Comparison of ENCODE assay signal across 8 cellular contexts in the genomic region with DNA sequence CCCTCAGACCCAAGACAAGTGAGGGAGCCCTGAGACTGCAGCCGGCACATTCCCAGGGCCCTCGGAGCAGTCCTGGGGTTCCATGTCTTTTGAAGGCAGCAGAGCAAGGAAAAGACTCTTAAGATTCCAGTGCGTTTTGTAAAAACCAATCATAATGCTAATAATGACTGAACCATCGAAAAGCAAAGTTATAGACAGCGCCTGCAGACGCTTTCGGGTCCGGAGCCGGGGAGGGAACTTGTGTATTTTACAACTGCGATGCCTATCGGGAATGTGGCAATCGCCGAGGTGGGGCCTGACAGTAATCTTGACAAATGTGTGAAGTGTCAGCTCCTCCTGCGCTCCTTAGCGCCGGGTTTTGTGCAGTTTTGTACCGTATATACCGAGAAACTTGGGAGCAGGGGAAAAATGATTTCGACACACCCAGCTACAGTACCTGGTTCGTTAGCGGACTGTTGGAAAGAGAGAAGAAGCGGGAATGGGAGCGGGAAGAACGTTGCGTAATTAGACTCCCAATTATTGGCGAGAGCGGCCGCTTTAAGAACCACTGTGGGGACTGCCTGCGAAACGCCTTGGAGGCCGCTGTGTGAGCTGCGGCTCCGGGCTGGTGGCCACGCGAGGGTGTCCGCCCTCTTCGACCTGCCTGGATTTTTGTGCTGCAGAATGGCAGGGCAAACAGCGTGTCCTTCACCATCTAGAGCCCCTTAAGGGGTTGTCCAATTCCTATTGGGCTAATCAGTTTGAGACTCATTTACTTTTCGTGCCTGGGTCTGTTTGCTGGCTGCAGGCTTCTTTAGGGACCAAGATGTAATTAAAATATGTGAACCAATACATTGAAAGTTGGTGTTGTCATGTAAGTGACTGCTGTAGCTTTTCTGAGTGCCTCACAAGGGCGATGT. TPM values are rescaled to one million over a fixed set of nuclear protein-coding genes. Genes with fewer than 3 reads are reported as not detected.
DNase-seq lines count a peak whose midpoint lies in the region; ATAC-seq and TF ChIP-seq lines count a peak whose summit lies in the region.

No MANE protein-coding gene starts in this region.

- peaks cover 12 to 45% of the 10 kb centered on the region in 2 experiments; a peak in 3 of 4 replicates for H3K4me1 ChIP-seq in HCT116 (ENCODE audit: control insufficient read depth in 1 of 2, insufficient read depth in 2 of 2, low read length in 2 of 2)

- no peaks in the 10 kb centered on the region for H3K9me3 ChIP-seq in HCT116 (ENCODE audit: control insufficient read depth in 1 of 2, insufficient read depth in 1 of 2, low read depth in 1 of 2, low read length in 2 of 2)
- H3K9me3 ChIP-seq in T-helper 17 cell (ENCODE audit: control insufficient read depth, low read length, poor library complexity, severe bottlenecking), result no peaks in the 10 kb centered on the region

- no peaks in the 10 kb centered on the region for H3K36me3 ChIP-seq in HCT116 (ENCODE audit: control insufficient read depth in 1 of 2, insufficient read depth in 2 of 2, low read length in 2 of 2)

- H3K9me3 Mint-ChIP-seq in mesothelial cell of epicardium (peaks cover under 1% of the 10 kb centered on the region), type B pancreatic cell (no peaks in the 10 kb centered on the region)

- TF ChIP-seq POLR2A in HCT116 (IDR thresholded peaks at IDR 0.05; ENCODE audit: borderline replicate concordance, extremely low read depth, insufficient read depth, insufficient read length), result no peak

- CTCF ChIA-PET in HCT116 (lab: Charles Lee), result interaction anchor here (0.5 kb wide), 1 partner anchor 1020 kb away, joined by 4 read pairs; no protein-coding TSS in a partner anchor

- POLR2A ChIA-PET in HCT116 (lab: Charles Lee), result no interaction called here

- peak overlapping the region; percentile 68; the same call in 1 of the 2 replicates for H3K9ac ChIP-seq in HCT116 (ENCODE audit: low read length)

- peaks cover 33% of the 10 kb centered on the region; the same call in 1 of the 2 replicates for H3K79me2 ChIP-seq in HCT116 (ENCODE audit: insufficient read depth, low read length)

- no peaks in the 10 kb centered on the region for H3K9me2 ChIP-seq in HCT116 (ENCODE audit: insufficient read depth)

- DNase-seq in AG08396 (ENCODE audit: low spot score), result peak; percentile 71
- no peak for DNase-seq in HCT116 (ENCODE audit: low read depth, low spot score)
- DNase-seq in T-helper 17 cell, result no peak
- DNase-seq in epithelial cell of esophagus (ENCODE audit: low read depth), result peak; percentile 79
- no peak for DNase-seq in mesothelial cell of epicardium (ENCODE audit: low spot score in 2 of 2, unreplicated experiment in 2 of 2)
- no peak for DNase-seq in type B pancreatic cell (ENCODE audit: extremely low spot score, unreplicated experiment)
- DNase-seq in NCI-H2081 treated with DMSO at 0.1 percent for 48 hours (lab: John Stamatoyannopoulos, UW), result no peak

- peaks cover 63% of the 10 kb centered on the region for H3K27me3 Mint-ChIP-seq in T-helper 17 cell
- H3K27me3 Mint-ChIP-seq in mesothelial cell of epicardium (ENCODE audit: low read depth), result peaks cover 84% of the 10 kb centered on the region
- peaks cover 82% of the 10 kb centered on the region for H3K27me3 Mint-ChIP-seq in type B pancreatic cell

- H3K27me3 ChIP-seq in HCT116 (ENCODE audit: insufficient read depth, low read length), result no peaks in the 10 kb centered on the region

- ATAC-seq in HCT116, result no peak
- ATAC-seq in T-helper 17 cell, result no peak
- ATAC-seq in GM18867 (IDR thresholded peaks at IDR 0.05; ENCODE audit: unreplicated experiment), result no peak

- H3K4me2 ChIP-seq in HCT116 (ENCODE audit: low read length), result peak overlapping the region; percentile 100

- RAD21 ChIA-PET in HCT116 (lab: Charles Lee; ENCODE audit: low non-redundant PET in 1 of 2, low total read pairs in 2 of 2, uncharacterized antibody in 2 of 2, unreplicated experiment in 2 of 2), result interaction anchor here in 1 of 2 experiments (0.7 kb wide), 1 partner anchor 13 kb away, joined by 7 read pairs; no protein-coding TSS in a partner anchor

- H3K36me3 Mint-ChIP-seq in T-helper 17 cell (ENCODE audit: low read depth) (no peaks in the 10 kb centered on the region), mesothelial cell of epicardium (no peaks in the 10 kb centered on the region), type B pancreatic cell (peaks cover under 1% of the 10 kb centered on the region)

- H3K27ac ChIP-seq in HCT116 (ENCODE audit: low read depth, low read length), result no peak overlapping the region

- H2AFZ ChIP-seq in HCT116 (ENCODE audit: low read depth, low read length, poor library complexity, severe bottlenecking), result no peak overlapping the region

- TF ChIP-seq CTCF in HCT116 (IDR thresholded peaks at IDR 0.05 in 2 of 3, conservative IDR thresholded peaks at IDR 0.05 in 1 of 3; ENCODE audit: borderline replicate concordance in 1 of 3, insufficient read depth in 1 of 3, low read depth in 2 of 3, low read length in 2 of 3) (no peak), epithelial cell of esophagus (IDR thresholded peaks at IDR 0.05; ENCODE audit: insufficient read depth, low read depth, low read length, missing control alignments) (no peak), mesothelial cell of epicardium (IDR thresholded peaks at IDR 0.05; ENCODE audit: unreplicated experiment) (no peak), type B pancreatic cell (conservative IDR thresholded peaks at IDR 0.05) (no peak)

- intact Hi-C loops in HCT116 (cut with micrococcal nuclease), result loop anchor here (5.0 kb wide), 1 partner anchor 68 kb away; no protein-coding TSS in a partner anchor

- TF ChIP-seq RAD21 in HCT116 (IDR thresholded peaks at IDR 0.05; ENCODE audit: low read depth), result no peak

- H3K27ac Mint-ChIP-seq in T-helper 17 cell (peak overlapping the region; percentile 32), mesothelial cell of epicardium (no peak overlapping the region), type B pancreatic cell (peak overlapping the region; percentile 93)

- peak overlapping the region; percentile 92 for H3K4me3 Mint-ChIP-seq in T-helper 17 cell
- H3K4me3 Mint-ChIP-seq in mesothelial cell of epicardium, result peak overlapping the region; percentile 76
- peak overlapping the region; percentile 97 for H3K4me3 Mint-ChIP-seq in type B pancreatic cell

- H4K20me1 ChIP-seq in HCT116 (ENCODE audit: insufficient read depth), result no peaks in the 10 kb centered on the region

- H3K4me3 ChIP-seq in HCT116 (replicated peaks in 1 of 2; ENCODE audit: low read depth in 1 of 2, low read length in 2 of 2), result peak overlapping the region; percentile 75 to 91
- H3K4me3 ChIP-seq in epithelial cell of esophagus (ENCODE audit: low read length), result peak overlapping the region; percentile 95

- TSS peak; percentile 36 for BruUV-seq in HCT116 (replicated peaks; lab: Mats Ljungman, UMichigan)

- peaks cover 44% of the 10 kb centered on the region for H3K4me1 Mint-ChIP-seq in T-helper 17 cell
- peaks cover 23% of the 10 kb centered on the region for H3K4me1 Mint-ChIP-seq in mesothelial cell of epicardium
- H3K4me1 Mint-ChIP-seq in type B pancreatic cell (ENCODE audit: unreplicated experiment), result peaks cover 16% of the 10 kb centered on the region

TF ChIP-seq in HCT116, 20 proteins besides CTCF, POLR2A, EP300 and RAD21:
- TF ChIP-seq POLR2AphosphoS5 (IDR thresholded peaks at IDR 0.05; ENCODE audit: low read depth, low read length) (no peak), EGR1 (IDR thresholded peaks at IDR 0.05; ENCODE audit: low read depth) (no peak), JUND (IDR thresholded peaks at IDR 0.05) (no peak), EZH2 (IDR thresholded peaks at IDR 0.05) (no peak), ELF1 (IDR thresholded peaks at IDR 0.05; ENCODE audit: borderline replicate concordance, low read depth) (no peak), EZH2phosphoT487 (IDR thresholded peaks at IDR 0.05; ENCODE audit: borderline replicate concordance) (no peak), MAX (IDR thresholded peaks at IDR 0.05) (peak; percentile 20; the same call in 1 of the 2 replicates), SP1 (IDR thresholded peaks at IDR 0.05; ENCODE audit: low read depth) (no peak)
- TF ChIP-seq, protein P1, sequence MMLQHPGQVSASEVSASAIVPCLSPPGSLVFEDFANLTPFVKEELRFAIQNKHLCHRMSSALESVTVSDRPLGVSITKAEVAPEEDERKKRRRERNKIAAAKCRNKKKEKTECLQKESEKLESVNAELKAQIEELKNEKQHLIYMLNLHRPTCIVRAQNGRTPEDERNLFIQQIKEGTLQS (IDR thresholded peaks at IDR 0.05), result no peak

RNA-seq across cellular contexts. Expression of gene EPAS1, which starts 2.4 kb away (rescaled TPM):
- total RNA-seq in HCT116 (2021; ENCODE audit: unreplicated experiment), result 55.9 TPM
- 36.4 and 50.7 TPM in 2 replicates for polyA plus RNA-seq in HCT116 (2012)
- 1 to 10 TPM in 1 of 2 donors, under 1 TPM in 1; 0.97 to 9.1 TPM for total RNA-seq in T-helper 17 cell
- 4.4 to 7.5 TPM (median 4.9 TPM) in 3 replicates for total RNA-seq in mesothelial cell of epicardium
- 59.8 and 362 TPM in 2 replicates for total RNA-seq in type B pancreatic cell (ENCODE audit: low replicate concordance)

Comparison
In these comparisons a context has a peak if more than half of its experiments do, and no peak if none do; other contexts are left out.
1. DNase-seq: peak in AG08396 (single experiment) and epithelial cell of esophagus (single experiment); none in HCT116 (single experiment), T-helper 17 cell (0 of 3), mesothelial cell of epicardium (0 of 2), type B pancreatic cell (single experiment) and NCI-H2081 treated with DMSO at 0.1 percent for 48 hours (single experiment).
2. Peak in every context shown above with its lines, with median percentiles within 50 percentile points of each other: H3K4me3 Mint-ChIP-seq.